In genomic region chr14:56534656-56535055, GRCh38 we compare ENCODE assay signal across 36 cellular contexts. TPM values are rescaled to one million over a fixed set of nuclear protein-coding genes. Genes with fewer than 3 reads are reported as not detected.
DNase-seq lines count a peak whose midpoint lies in the region; ATAC-seq, FAIRE-seq and TF ChIP-seq lines count a peak whose summit lies in the region.
"Had no signal": no experiment of that assay in that cellular context is flagged by ENCODE, and none has a peak within 500 bp of the region (broad histone marks: within the 10 kb centered on the region; RNA-seq: fewer than 3 reads in every experiment).

No MANE protein-coding gene starts in this region.

- H3K4me3 ChIP-seq in H1 (ENCODE audit: extremely low read depth in 1 of 4, insufficient read depth in 2 of 4, low read depth in 3 of 4, low read length in 4 of 4) (no peak overlapping the region), neural cell (ENCODE audit: low read length) (peak overlapping the region; percentile 10)
- H3K4me3 ChIP-seq: A549; BLaER1; BLaER1 treated with 17β-estradiol and CSF1 and Interleukin-3, amounts not matched to agents 10 nM and 100 nM had no signal

- TF ChIP-seq RAD21 in H1 (IDR thresholded peaks at IDR 0.05 in 1 of 2, conservative IDR thresholded peaks at IDR 0.05 in 1 of 2; ENCODE audit: low read depth in 2 of 2, low read length in 2 of 2) = no peak
- TF ChIP-seq RAD21 in neural cell (conservative IDR thresholded peaks at IDR 0.05) = no peak

- no peaks in the 10 kb centered on the region for H3K79me2 ChIP-seq in H1 (ENCODE audit: control insufficient read depth in 1 of 2, insufficient read depth in 2 of 2, low read length in 2 of 2)
- no peaks in the 10 kb centered on the region for H3K79me2 ChIP-seq in neural cell (replicated peaks; ENCODE audit: insufficient read depth, low read length)

- H3F3A ChIP-seq in neural cell (ENCODE audit: insufficient read depth, low read length, poor library complexity, severe bottlenecking) = no peaks in the 10 kb centered on the region

- POLR2A ChIA-PET in H1 (lab: Charles Lee; ENCODE audit: partially characterized antibody) = no interaction called here

- H3K18ac ChIP-seq in H1 (ENCODE audit: extremely low read depth, low read length) = no peak overlapping the region

- H3K9ac ChIP-seq in H1 (replicated peaks in 1 of 4; ENCODE audit: extremely low read depth in 1 of 4, low read depth in 3 of 4, low read length in 3 of 4) (no peak overlapping the region), neural cell (ENCODE audit: low read length) (no peak overlapping the region)
- H3K9ac ChIP-seq: BLaER1; BLaER1 treated with 17β-estradiol and CSF1 and Interleukin-3, amounts not matched to agents 10 nM and 100 nM had no signal

- TF ChIP-seq POLR2A in H1 (IDR thresholded peaks at IDR 0.05; ENCODE audit: control extremely low read depth in 1 of 2, low read depth in 2 of 2, low read length in 2 of 2) = no peak

- no peak overlapping the region for H2BK20ac ChIP-seq in H1 (ENCODE audit: low read length)

- no peak overlapping the region for H2BK12ac ChIP-seq in H1 (ENCODE audit: low read depth, low read length)

- H3K23ac ChIP-seq in H1 (ENCODE audit: insufficient read length) = no peak overlapping the region

- peaks cover 14% of the 10 kb centered on the region for H3K27me3 Mint-ChIP-seq in osteocyte (ENCODE audit: unreplicated experiment)

- H3K4ac ChIP-seq in H1 (replicated peaks; ENCODE audit: insufficient read length, low read depth, low read length) = no peak overlapping the region

- H3K4me3 Mint-ChIP-seq in osteocyte (ENCODE audit: unreplicated experiment) = no peak overlapping the region
- H3K4me3 Mint-ChIP-seq: B cell; CD14-positive monocyte; CD4-positive, alpha-beta memory T cell; CD4-positive, alpha-beta T cell; CD4-positive, CD25-positive, alpha-beta regulatory T cell; CD8-positive, alpha-beta memory T cell; CD8-positive, alpha-beta T cell had no signal

- no peaks in the 10 kb centered on the region for H4K20me1 ChIP-seq in H1 (replicated peaks in 1 of 2; ENCODE audit: control insufficient read depth in 1 of 2, insufficient read depth in 2 of 2, low read length in 2 of 2)
- no peaks in the 10 kb centered on the region for H4K20me1 ChIP-seq in neural cell (ENCODE audit: insufficient read depth)
- H4K20me1 ChIP-seq: BLaER1; BLaER1 treated with 17β-estradiol and CSF1 and Interleukin-3, amounts not matched to agents 10 nM and 100 nM had no signal

- CTCF ChIA-PET in H1 (lab: Charles Lee; ENCODE audit: partially characterized antibody) = interaction anchor here (0.6 to 1.7 kb wide), 4 partner anchors 14 to 655 kb away, joined by 3 to 6 read pairs (median 4); no protein-coding TSS in a partner anchor

- no peaks in the 10 kb centered on the region for H3K36me3 Mint-ChIP-seq in osteocyte (ENCODE audit: unreplicated experiment)
- no peaks in the 10 kb centered on the region for H3K36me3 Mint-ChIP-seq in activated naive CD4-positive, alpha-beta T cell treated with anti-CD3 and anti-CD28 coated beads, Interleukin-2, amount 50 U/mL, for 72 hours
- H3K36me3 Mint-ChIP-seq: CD14-positive monocyte; CD4-positive, alpha-beta memory T cell; CD4-positive, CD25-positive, alpha-beta regulatory T cell; CD8-positive, alpha-beta memory T cell; CD8-positive, alpha-beta T cell had no signal

- no peak overlapping the region for H4K5ac ChIP-seq in H1 (ENCODE audit: insufficient read length, low read depth, low read length)

- no peaks in the 10 kb centered on the region for H3K4me1 Mint-ChIP-seq in osteocyte (ENCODE audit: unreplicated experiment)
- H3K4me1 Mint-ChIP-seq: B cell; CD4-positive, alpha-beta memory T cell; CD4-positive, CD25-positive, alpha-beta regulatory T cell; CD8-positive, alpha-beta memory T cell had no signal

- no peak overlapping the region for H2BK5ac ChIP-seq in H1 (ENCODE audit: low read depth, low read length)

- no peaks in the 10 kb centered on the region for H3K9me3 Mint-ChIP-seq in osteocyte (ENCODE audit: unreplicated experiment)
- no peaks in the 10 kb centered on the region for H3K9me3 Mint-ChIP-seq in activated naive CD4-positive, alpha-beta T cell treated with anti-CD3 and anti-CD28 coated beads, Interleukin-2, amount 50 U/mL, for 72 hours
- H3K9me3 Mint-ChIP-seq: CD14-positive monocyte; CD4-positive, alpha-beta memory T cell; CD4-positive, alpha-beta T cell; CD8-positive, alpha-beta memory T cell; CD8-positive, alpha-beta T cell had no signal

- H2AFZ ChIP-seq in H1 (ENCODE audit: low read length) = no peak overlapping the region
- H2AFZ ChIP-seq in neural cell (ENCODE audit: low read depth, low read length) = no peak overlapping the region

- H3K27ac ChIP-seq in H1 (ENCODE audit: low read depth, low read length) (no peak overlapping the region), neural cell (ENCODE audit: low read length) (peak overlapping the region; percentile 39)
- H3K27ac ChIP-seq: 22Rv1; A549; BLaER1; BLaER1 treated with 17β-estradiol and CSF1 and Interleukin-3, amounts not matched to agents 10 nM and 100 nM had no signal

- peaks cover 0 to 3% (median 0%) of the 10 kb centered on the region in 4 experiments; a peak in 1 of 7 replicates for H3K4me1 ChIP-seq in H1 (replicated peaks in 1 of 4; ENCODE audit: control insufficient read depth in 3 of 4, insufficient read depth in 4 of 4, low read length in 3 of 4)
- H3K4me1 ChIP-seq: A549; BE2C; BLaER1; BLaER1 treated with 17β-estradiol and CSF1 and Interleukin-3, amounts not matched to agents 10 nM and 100 nM had no signal

- H3K79me1 ChIP-seq in H1 (ENCODE audit: low read depth, low read length) = no peaks in the 10 kb centered on the region

- no peak overlapping the region for H2BK15ac ChIP-seq in H1 (ENCODE audit: low read length)

- no peak for TF ChIP-seq CTCF in H1 (IDR thresholded peaks at IDR 0.05; ENCODE audit: control extremely low read depth in 1 of 3, insufficient read depth in 1 of 3, low read depth in 1 of 3, low read length in 3 of 3)
- no peak for TF ChIP-seq CTCF in neural cell (IDR thresholded peaks at IDR 0.05; ENCODE audit: poor library complexity, severe bottlenecking)
- TF ChIP-seq CTCF in osteocyte (IDR thresholded peaks at IDR 0.05) = no peak

- FAIRE-seq in H1 (lab: Jason Lieb, UNC) = no peak
- FAIRE-seq: A204.1, A549, D721Med had no signal

- H3K14ac ChIP-seq in H1 (ENCODE audit: insufficient read length) = no peak overlapping the region

- no peak overlapping the region for H2AK5ac ChIP-seq in H1 (ENCODE audit: low read depth, low read length)

- no peaks in the 10 kb centered on the region for H3K9me2 ChIP-seq in neural cell (ENCODE audit: insufficient read depth, low read length)

- no peak overlapping the region for H4K91ac ChIP-seq in H1 (replicated peaks; ENCODE audit: insufficient read length, low read length)

- no peak overlapping the region for H3K56ac ChIP-seq in H1 (replicated peaks; ENCODE audit: insufficient read length, low read depth, low read length)

- peak overlapping the region; percentile 47; the same call in 1 of the 2 replicates for H4K8ac ChIP-seq in H1 (ENCODE audit: extremely low read depth, insufficient read depth, low read length)

- no peaks in the 10 kb centered on the region for H3K23me2 ChIP-seq in H1 (ENCODE audit: low read depth, low read length)

- H3K4me2 ChIP-seq in H1 (ENCODE audit: insufficient read depth in 1 of 2, low read depth in 2 of 2, low read length in 2 of 2) (no peak overlapping the region), neural cell (ENCODE audit: low read length) (no peak overlapping the region)
- H3K4me2 ChIP-seq: A549; BLaER1; BLaER1 treated with 17β-estradiol and CSF1 and Interleukin-3, amounts not matched to agents 10 nM and 100 nM had no signal

- no peak overlapping the region for H2BK120ac ChIP-seq in H1 (replicated peaks; ENCODE audit: low read depth, low read length)

- no peaks in the 10 kb centered on the region for H3K36me3 ChIP-seq in H1 (ENCODE audit: control insufficient read depth in 2 of 4, insufficient read depth in 4 of 4, low read length in 3 of 4)
- H3K36me3 ChIP-seq in neural cell (ENCODE audit: insufficient read depth, low read length) = no peaks in the 10 kb centered on the region
- H3K36me3 ChIP-seq: BE2C; BLaER1; BLaER1 treated with 17β-estradiol and CSF1 and Interleukin-3, amounts not matched to agents 10 nM and 100 nM had no signal

- H3K9me3 ChIP-seq in H1 (ENCODE audit: insufficient read depth in 2 of 2, low read depth in 1 of 2, low read length in 1 of 2) = no peaks in the 10 kb centered on the region
- H3K9me3 ChIP-seq in neural cell (ENCODE audit: low read length) = no peaks in the 10 kb centered on the region
- H3K9me3 ChIP-seq: A549, BE2C, Caco-2 had no signal

- TF ChIP-seq EP300 in H1 (IDR thresholded peaks at IDR 0.05; ENCODE audit: borderline replicate concordance in 1 of 2, low read depth in 2 of 2, low read length in 2 of 2) (no peak), neural cell (conservative IDR thresholded peaks at IDR 0.05; ENCODE audit: poor library complexity, severe bottlenecking) (no peak)

- no peak for ATAC-seq in activated naive CD4-positive, alpha-beta T cell treated with anti-CD3 and anti-CD28 coated beads, Interleukin-2, amount 50 U/mL, for 72 hours
- ATAC-seq: A549; CD8-positive, alpha-beta T cell had no signal

- 93% methylated on average over 10 of the region's 10 CpGs; no CpG with 5 or more reads in 1 of the 2 experiments for WGBS in H1 (ENCODE audit: extremely low coverage in 1 of 2, insufficient coverage in 1 of 2, insufficient read length in 1 of 2, insufficient replicate concordance in 2 of 2, low coverage in 1 of 2, low lambda C conversion rate in 2 of 2, missing lambda C conversion rate in 1 of 2), 2 experiments

- H3K27me3 ChIP-seq in H1 (replicated peaks in 1 of 4; ENCODE audit: control insufficient read depth in 3 of 4, extremely low read depth in 1 of 4, insufficient read depth in 3 of 4, low read length in 3 of 4) (no peaks in the 10 kb centered on the region), neural cell (ENCODE audit: insufficient read depth, low read depth, low read length) (no peaks in the 10 kb centered on the region)
- H3K27me3 ChIP-seq: BLaER1; BLaER1 treated with 17β-estradiol and CSF1 and Interleukin-3, amounts not matched to agents 10 nM and 100 nM had no signal

- H3K27ac Mint-ChIP-seq in osteocyte (ENCODE audit: unreplicated experiment) = no peak overlapping the region
- no peak overlapping the region for H3K27ac Mint-ChIP-seq in activated naive CD4-positive, alpha-beta T cell treated with anti-CD3 and anti-CD28 coated beads, Interleukin-2, amount 50 U/mL, for 72 hours
- H3K27ac Mint-ChIP-seq: B cell; CD14-positive monocyte; CD4-positive, alpha-beta memory T cell; CD4-positive, alpha-beta T cell; CD4-positive, CD25-positive, alpha-beta regulatory T cell; CD8-positive, alpha-beta memory T cell; CD8-positive, alpha-beta T cell had no signal

- DNase-seq in NCI-H82 (lab: John Stamatoyannopoulos, UW) (peak; percentile 78), NCI-H82 treated with DMSO at 0.1 percent for 48 hours (lab: John Stamatoyannopoulos, UW; ENCODE audit: unreplicated experiment) (no peak), H1 (ENCODE audit: low read depth in 1 of 2, low spot score in 2 of 2) (no peak), osteocyte (ENCODE audit: extremely low spot score, unreplicated experiment) (peak; percentile 62), NCI-H1048 (lab: John Stamatoyannopoulos, UW) (no peak)
- DNase-seq in activated naive CD4-positive, alpha-beta T cell treated with anti-CD3 and anti-CD28 coated beads, Interleukin-2, amount 50 U/mL, for 72 hours (ENCODE audit: low spot score in 2 of 2) = no peak
- no peak for DNase-seq in effector CD4-positive, alpha-beta T cell
- DNase-seq: 8988T; ACHN; AML-193; BE2C; C1 segment of cervical spinal cord; Caco-2; Calu3; CD4-positive, alpha-beta memory T cell; CD4-positive, alpha-beta T cell; CD4-positive, CD25-positive, alpha-beta regulatory T cell; CD8-positive, alpha-beta memory T cell; CD8-positive, alpha-beta T cell; COR-L47; DMS 273 treated with DMSO at 0.1 percent for 48 hours; DMS153; DMS53; DMS79; DMS79 treated with DMSO at 0.1 percent for 48 hours; DND-41; EL had no signal

RNA-seq across cellular contexts. Expression of gene TMEM260, which starts 44.9 kb away (rescaled TPM):
- total RNA-seq in H1 (2021; fragmentation: NEBNext Ultra II Directional; extraction: Animal tissue kit (Norgen Biotek cat#: 25700)) = 15.2 and 16.8 TPM in 2 replicates
- polyA plus RNA-seq in H1 (2011; rRNA removed) (14.4 and 17.3 TPM in 2 replicates), neural cell (56.0 and 67.0 TPM in 2 replicates)
- 10.7 TPM for polyA plus RNA-seq in H1 (2011; cell fraction: cytosol; rRNA removed)
- polyA plus RNA-seq in H1 (2011; cell fraction: nucleus; rRNA removed) = 31.8 TPM
- polyA plus RNA-seq in H1 (2012, experiment 1 of 2) = 6.6 to 7.9 TPM (median 7.1 TPM) in 4 replicates
- polyA plus RNA-seq in H1 (2012, experiment 2 of 2) = 1.6 TPM
- polyA plus RNA-seq in H1 (2013, experiment 1 of 2) = 21.9 TPM
- polyA plus RNA-seq in H1 (2013, experiment 2 of 2) = 22.0 TPM
- 24.2 and 26.5 TPM in 2 replicates for polyA minus RNA-seq in H1 (2011; rRNA and poly(A)+ RNA removed)
- 15.2 TPM for polyA minus RNA-seq in H1 (2011; cell fraction: cytosol; rRNA and poly(A)+ RNA removed)
- polyA minus RNA-seq in H1 (2011; cell fraction: nucleus; rRNA and poly(A)+ RNA removed) = 86.3 TPM
- polyA minus RNA-seq in neural cell = 48.7 and 60.8 TPM in 2 replicates
- 22.5 and 32.3 TPM in 2 replicates for total RNA-seq in osteocyte
- 10 to 100 TPM; 11.6 to 22.1 TPM for total RNA-seq in activated naive CD4-positive, alpha-beta T cell treated with anti-CD3 and anti-CD28 coated beads, Interleukin-2, amount 50 U/mL, for 72 hours

Comparison
In these comparisons a context has a peak if more than half of its experiments do, and no peak if none do; other contexts are left out.
1. DNase-seq: peak in NCI-H82 (single experiment) and osteocyte (single experiment); none in NCI-H82 treated with DMSO at 0.1 percent for 48 hours (single experiment), H1 (0 of 2), activated naive CD4-positive, alpha-beta T cell treated with anti-CD3 and anti-CD28 coated beads, Interleukin-2, amount 50 U/mL, for 72 hours (0 of 2), effector CD4-positive, alpha-beta T cell (single experiment) and NCI-H1048 (single experiment).